In genomic region chr16:50570354-50570753, GRCh38 we compare ENCODE assay signal across 10 cellular contexts. TPM values are rescaled to one million over a fixed set of nuclear protein-coding genes. Genes with fewer than 3 reads are reported as not detected.
"Had no signal": no experiment of that assay in that cellular context is flagged by ENCODE, and none has a peak within 500 bp of the region (broad histone marks: within the 10 kb centered on the region; RNA-seq: fewer than 3 reads in every experiment).

No MANE protein-coding gene starts in this region.

- H3K4me3 Mint-ChIP-seq: H9, HFFc6 had no signal

- H3K4me3 ChIP-seq: GM23248 had no signal

- DNase-seq: GM23248, H9, HCEC 1CT, HFFc6, IMR-90, KBM-7 had no signal

- H3K9me3 Mint-ChIP-seq: H9, HFFc6 had no signal

- FAIRE-seq: H1, H54 had no signal

- H3K27ac ChIP-seq: GM23248, HL-60, KMS-11 had no signal

- H3K27ac Mint-ChIP-seq: H9, HFFc6 had no signal

RNA-seq across cellular contexts. Expression of gene NKD1, which starts 22.2 kb away (rescaled TPM):
- total RNA-seq: GM23248, HFFc6, IMR-90 had no signal
- polyA plus RNA-seq: GM23248, IMR-90 had no signal
